23 cellular contexts compared by ENCODE assay signal in the genomic region with DNA sequence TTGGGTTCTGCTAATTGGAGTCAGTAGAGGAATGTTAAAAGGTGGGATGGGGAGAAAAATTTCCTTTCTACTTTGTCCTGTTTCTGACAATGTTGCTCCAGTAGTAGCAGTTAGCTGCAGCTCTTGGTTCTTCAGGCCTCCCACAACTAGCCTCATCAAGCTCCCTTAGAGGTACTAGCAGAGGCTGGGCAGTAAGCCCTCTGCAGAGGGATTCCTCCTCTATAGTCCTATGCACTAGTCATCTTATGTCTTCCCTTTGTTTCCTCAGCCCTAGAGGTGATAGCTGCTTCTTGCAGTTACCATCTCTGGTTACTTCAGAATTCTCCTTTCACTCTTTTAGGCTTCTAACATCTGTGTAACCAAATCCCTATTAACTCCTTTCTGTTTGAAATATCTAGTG.
"Had no signal": no experiment of that assay in that cellular context is flagged by ENCODE, and none has a peak within 500 bp of the region (broad histone marks: within the 10 kb centered on the region; RNA-seq: fewer than 3 reads in every experiment).

No MANE protein-coding gene starts in this region.

- H3K27me3 ChIP-seq: ascending aorta, body of pancreas, MG63, SJSA1 had no signal

- H3K4me3 ChIP-seq: ascending aorta, body of pancreas, MG63, SJSA1 had no signal

- H3K36me3 Mint-ChIP-seq: activated CD8-positive, alpha-beta memory T cell treated with anti-CD3 and anti-CD28 coated beads, Interleukin-2, amount 10 ng/mL, durations not matched to agents 7 days and 5 days; activated naive CD4-positive, alpha-beta T cell treated with anti-CD3 and anti-CD28 coated beads, Interleukin-2, amount 50 U/mL, for 24 hours had no signal

- H3K36me3 ChIP-seq: ascending aorta, MG63, SJSA1 had no signal

- H3K9me3 ChIP-seq: ascending aorta, body of pancreas, MG63, SJSA1 had no signal

- H3K9me3 Mint-ChIP-seq: activated B cell treated with CpG ODN at 0.5 μM for 24 hours; activated CD4-positive, alpha-beta T cell treated with anti-CD3 and anti-CD28 coated beads, Interleukin-2, amount 10 ng/mL, durations not matched to agents 24 days and 14 days; activated naive CD4-positive, alpha-beta T cell treated with anti-CD3 and anti-CD28 coated beads, Interleukin-2, amount 50 U/mL, for 24 hours; activated T-cell treated with anti-CD3 and anti-CD28 coated beads, Interleukin-2, amount 50 U/mL, for 24 hours; activated T-helper 1 cell treated with anti-CD3 and anti-CD28 coated beads, Interleukin-12 subunit alpha, Interleukin-12 subunit beta, Interleukin-2, Interleukin-4 antibody, amounts not matched to agents 30 ng/mL and 10 ng/mL and 1 ng/mL, durations not matched to agents 14 hours and 24 hours and 36 hours; T-helper 1 cell treated with Interleukin-12 subunit alpha and Interleukin-12 subunit beta and Interleukin-4 antibody, amounts not matched to agents 30 μg/mL and 1 μg/mL, for 36 hours had no signal

- ATAC-seq: activated CD8-positive, alpha-beta memory T cell treated with anti-CD3 and anti-CD28 coated beads, Interleukin-2, amount 10 ng/mL, durations not matched to agents 7 days and 5 days; body of pancreas; PC-3 had no signal

- H3K4me1 Mint-ChIP-seq: activated B cell treated with CpG ODN at 0.5 μM for 24 hours; activated CD4-positive, alpha-beta T cell treated with anti-CD3 and anti-CD28 coated beads, Interleukin-2, amount 10 ng/mL, durations not matched to agents 24 days and 14 days; activated CD8-positive, alpha-beta memory T cell treated with anti-CD3 and anti-CD28 coated beads, Interleukin-2, amount 10 ng/mL, durations not matched to agents 7 days and 5 days; activated naive CD4-positive, alpha-beta T cell treated with anti-CD3 and anti-CD28 coated beads, Interleukin-2, amount 50 U/mL, for 24 hours had no signal

- H3K27ac Mint-ChIP-seq: activated B cell treated with CpG ODN at 0.5 μM for 24 hours; activated CD4-positive, alpha-beta T cell treated with anti-CD3 and anti-CD28 coated beads, Interleukin-2, amount 10 ng/mL, durations not matched to agents 24 days and 14 days; activated CD8-positive, alpha-beta memory T cell treated with anti-CD3 and anti-CD28 coated beads, Interleukin-2, amount 10 ng/mL, durations not matched to agents 7 days and 5 days; activated naive CD4-positive, alpha-beta T cell treated with anti-CD3 and anti-CD28 coated beads, Interleukin-2, amount 50 U/mL, for 24 hours; activated T-cell treated with anti-CD3 and anti-CD28 coated beads, Interleukin-2, amount 50 U/mL, for 24 hours; activated T-helper 1 cell treated with anti-CD3 and anti-CD28 coated beads, Interleukin-12 subunit alpha, Interleukin-12 subunit beta, Interleukin-2, Interleukin-4 antibody, amounts not matched to agents 30 ng/mL and 10 ng/mL and 1 ng/mL, durations not matched to agents 14 hours and 24 hours and 36 hours; T-helper 1 cell treated with Interleukin-12 subunit alpha and Interleukin-12 subunit beta and Interleukin-4 antibody, amounts not matched to agents 30 μg/mL and 1 μg/mL, for 36 hours had no signal

- H3K27ac ChIP-seq: ascending aorta, body of pancreas, KMS-11, SJSA1 had no signal

- DNase-seq: activated B cell treated with CpG ODN at 0.5 μM for 24 hours; activated CD4-positive, alpha-beta T cell treated with anti-CD3 and anti-CD28 coated beads for 1 hour; activated CD4-positive, alpha-beta T cell treated with anti-CD3 and anti-CD28 coated beads, Interleukin-2, amount 10 ng/mL, durations not matched to agents 24 days and 14 days; activated CD4-positive, alpha-beta T cell treated with anti-CD3 and anti-CD28 coated beads, Interleukin-2, amount 50 U/mL, for 48 hours; activated CD8-positive, alpha-beta memory T cell treated with anti-CD3 and anti-CD28 coated beads, Interleukin-2, amount 10 ng/mL, durations not matched to agents 7 days and 5 days; activated effector memory CD4-positive, alpha-beta T cell treated with Interleukin-2 at 50 U/mL for 16 hours; activated naive CD4-positive, alpha-beta T cell; activated T-cell treated with anti-CD3 and anti-CD28 coated beads, Interleukin-2, amount 50 U/mL, for 24 hours; body of pancreas; central memory CD4-positive, alpha-beta T cell; MG63; NCI-H1105 treated with DMSO at 0.1 percent for 48 hours; NCI-H1436 treated with DMSO at 0.1 percent for 48 hours; NCI-H187; NCI-H510A treated with DMSO at 0.1 percent for 48 hours; PC-3; SHP77 had no signal

- H3K4me3 Mint-ChIP-seq: activated B cell treated with CpG ODN at 0.5 μM for 24 hours; activated CD4-positive, alpha-beta T cell treated with anti-CD3 and anti-CD28 coated beads, Interleukin-2, amount 10 ng/mL, durations not matched to agents 24 days and 14 days; activated CD8-positive, alpha-beta memory T cell treated with anti-CD3 and anti-CD28 coated beads, Interleukin-2, amount 10 ng/mL, durations not matched to agents 7 days and 5 days; activated naive CD4-positive, alpha-beta T cell treated with anti-CD3 and anti-CD28 coated beads, Interleukin-2, amount 50 U/mL, for 24 hours; activated T-cell treated with anti-CD3 and anti-CD28 coated beads, Interleukin-2, amount 50 U/mL, for 24 hours; activated T-helper 1 cell treated with anti-CD3 and anti-CD28 coated beads, Interleukin-12 subunit alpha, Interleukin-12 subunit beta, Interleukin-2, Interleukin-4 antibody, amounts not matched to agents 30 ng/mL and 10 ng/mL and 1 ng/mL, durations not matched to agents 14 hours and 24 hours and 36 hours; T-helper 1 cell treated with Interleukin-12 subunit alpha and Interleukin-12 subunit beta and Interleukin-4 antibody, amounts not matched to agents 30 μg/mL and 1 μg/mL, for 36 hours had no signal

- H3K4me1 ChIP-seq: body of pancreas had no signal
